In the genomic region with DNA sequence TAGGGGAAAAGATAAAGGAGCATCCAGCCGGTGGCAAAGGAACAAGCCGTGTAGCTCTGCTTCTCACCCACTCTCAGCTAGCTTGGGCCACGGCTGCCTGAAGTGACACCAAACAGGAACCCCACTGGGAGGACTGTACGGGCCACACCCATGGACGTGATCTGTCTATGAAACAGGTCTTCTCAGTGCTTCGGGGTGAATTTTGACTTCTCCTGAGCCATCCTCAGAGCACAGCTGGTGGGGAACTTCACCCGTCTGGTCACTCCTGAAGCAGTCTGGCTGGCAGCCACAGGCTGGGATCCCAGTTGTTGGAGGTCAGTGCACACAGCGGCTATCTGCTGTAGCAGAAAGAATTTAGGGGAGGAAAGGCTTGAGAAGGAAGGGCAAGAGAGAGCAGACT, we compare ENCODE assay signal across 1 cellular context.
TF ChIP-seq lines count a peak whose summit lies in the region.

No MANE protein-coding gene starts in this region.

TF ChIP-seq in K562, 482 proteins besides CTCF, POLR2A, EP300 and RAD21:
- TF ChIP-seq ZNF639 (CRISPR knock-in tag; conservative IDR thresholded peaks at IDR 0.05 in 1 of 2, IDR thresholded peaks at IDR 0.05 in 1 of 2) (no peak), EP400 (IDR thresholded peaks at IDR 0.05) (no peak), PRDM10 (IDR thresholded peaks at IDR 0.05; ENCODE audit: partially characterized antibody) (no peak), TCF3 (CRISPR knock-in tag; IDR thresholded peaks at IDR 0.05) (no peak)
